1 cellular context compared by ENCODE assay signal in genomic region chr16:87528690-87529579, GRCh38.
TF ChIP-seq lines count a peak whose summit lies in the region.

No MANE protein-coding gene starts in this region.

TF ChIP-seq in HepG2, 621 proteins besides CTCF, POLR2A, EP300 and RAD21 (continued from another document and continues in another):
- no peak for TF ChIP-seq GATA4 (IDR thresholded peaks at IDR 0.05; ENCODE audit: borderline replicate concordance, low read depth)
- no peak for TF ChIP-seq CSRNP2 (CRISPR knock-in tag; conservative IDR thresholded peaks at IDR 0.05; ENCODE audit: low read depth)
- no peak for TF ChIP-seq FOXO4 (CRISPR knock-in tag; conservative IDR thresholded peaks at IDR 0.05)
- no peak for TF ChIP-seq ZNF775 (CRISPR knock-in tag; IDR thresholded peaks at IDR 0.05; ENCODE audit: borderline replicate concordance)
- no peak for TF ChIP-seq SMAD9 (CRISPR knock-in tag; IDR thresholded peaks at IDR 0.05)
- no peak for TF ChIP-seq ZSCAN20 (CRISPR knock-in tag; IDR thresholded peaks at IDR 0.05; ENCODE audit: borderline replicate concordance)
- no peak for TF ChIP-seq ZNF124 (CRISPR knock-in tag; IDR thresholded peaks at IDR 0.05)
- TF ChIP-seq FOSL2 (CRISPR knock-in tag; IDR thresholded peaks at IDR 0.05) = peak; percentile 66
- TF ChIP-seq ZNF235 (CRISPR knock-in tag; IDR thresholded peaks at IDR 0.05; ENCODE audit: borderline replicate concordance) = no peak
- TF ChIP-seq SMARCC2 (IDR thresholded peaks at IDR 0.05) = no peak
- no peak for TF ChIP-seq RARG (CRISPR knock-in tag; IDR thresholded peaks at IDR 0.05; ENCODE audit: low read depth)
- no peak for TF ChIP-seq ZNF780A (CRISPR knock-in tag; IDR thresholded peaks at IDR 0.05)
- 0 out of 2 replicates have a peak, but pooled peaks have one; percentile 33 for TF ChIP-seq ZNF777 (CRISPR knock-in tag; IDR thresholded peaks at IDR 0.05)
- TF ChIP-seq TP53 (CRISPR knock-in tag; conservative IDR thresholded peaks at IDR 0.05) = peak; percentile 69; the same call in 1 of the 2 replicates
- TF ChIP-seq ERF (CRISPR knock-in tag; IDR thresholded peaks at IDR 0.05) = peak; percentile 92
- TF ChIP-seq PCBP1 (IDR thresholded peaks at IDR 0.05; ENCODE audit: borderline replicate concordance, low read depth, low read length) = no peak
- TF ChIP-seq NR2C2 (CRISPR knock-in tag; IDR thresholded peaks at IDR 0.05; ENCODE audit: borderline replicate concordance) = peak; percentile 85
- no peak for TF ChIP-seq HOXA7 (CRISPR knock-in tag; IDR thresholded peaks at IDR 0.05)
- TF ChIP-seq DMAP1 (CRISPR knock-in tag; IDR thresholded peaks at IDR 0.05) = no peak
- peak; percentile 94; the same call in 1 of the 2 replicates for TF ChIP-seq ZNF788 (CRISPR knock-in tag; IDR thresholded peaks at IDR 0.05; ENCODE audit: borderline replicate concordance)
- TF ChIP-seq ZNF17 (CRISPR knock-in tag; IDR thresholded peaks at IDR 0.05) = no peak
- no peak; the same call in 1 of the 2 replicates for TF ChIP-seq REL (CRISPR knock-in tag; conservative IDR thresholded peaks at IDR 0.05)
- 0 out of 2 replicates have a peak, but pooled peaks have one; percentile 58 for TF ChIP-seq MXD4 (CRISPR knock-in tag; IDR thresholded peaks at IDR 0.05)
- TF ChIP-seq HBP1 (CRISPR knock-in tag; IDR thresholded peaks at IDR 0.05; ENCODE audit: low read depth) = no peak
- 0 out of 2 replicates have a peak, but pooled peaks have one; percentile 92 for TF ChIP-seq BRCA1 (CRISPR knock-in tag; IDR thresholded peaks at IDR 0.05)
- TF ChIP-seq ZNF773 (CRISPR knock-in tag; IDR thresholded peaks at IDR 0.05; ENCODE audit: borderline replicate concordance) = no peak
- TF ChIP-seq KMT2B (CRISPR knock-in tag; IDR thresholded peaks at IDR 0.05) = no peak; the same call in 1 of the 2 replicates
- 0 out of 2 replicates have a peak, but pooled peaks have one; percentile 55 for TF ChIP-seq ZNF317 (CRISPR knock-in tag; IDR thresholded peaks at IDR 0.05)
- TF ChIP-seq NFE2 (CRISPR knock-in tag; IDR thresholded peaks at IDR 0.05) = no peak
- peak; percentile 35; the same call in 1 of the 2 replicates for TF ChIP-seq HNRNPUL1 (IDR thresholded peaks at IDR 0.05; ENCODE audit: low read depth, low read length)
- TF ChIP-seq RNF2 (conservative IDR thresholded peaks at IDR 0.05; ENCODE audit: low read depth) = no peak
- TF ChIP-seq IRF9 (CRISPR knock-in tag; IDR thresholded peaks at IDR 0.05; ENCODE audit: borderline replicate concordance) = 0 out of 2 replicates have a peak, but pooled peaks have one; percentile 59
- TF ChIP-seq ATF3 (CRISPR knock-in tag; IDR thresholded peaks at IDR 0.05) = peak; percentile 38; the same call in 1 of the 2 replicates
- peak; percentile 57; the same call in 1 of the 2 replicates for TF ChIP-seq ZNF782 (CRISPR knock-in tag; IDR thresholded peaks at IDR 0.05; ENCODE audit: borderline replicate concordance)
- peak; percentile 76; the same call in 1 of the 2 replicates for TF ChIP-seq ZNF749 (CRISPR knock-in tag; IDR thresholded peaks at IDR 0.05; ENCODE audit: borderline replicate concordance)
- no peak for TF ChIP-seq ZFAT (CRISPR knock-in tag; conservative IDR thresholded peaks at IDR 0.05)
- TF ChIP-seq KIAA2018 (CRISPR knock-in tag; IDR thresholded peaks at IDR 0.05; ENCODE audit: borderline replicate concordance) = no peak
- no peak for TF ChIP-seq KMT2A (CRISPR knock-in tag; IDR thresholded peaks at IDR 0.05)
- peak; percentile 95 for TF ChIP-seq MED1 (CRISPR knock-in tag; IDR thresholded peaks at IDR 0.05)
- no peak for TF ChIP-seq PBX3 (CRISPR knock-in tag; IDR thresholded peaks at IDR 0.05; ENCODE audit: borderline replicate concordance)
- TF ChIP-seq NONO (IDR thresholded peaks at IDR 0.05) = no peak
- peak; percentile 83; the same call in 1 of the 2 replicates for TF ChIP-seq NONO (CRISPR knock-in tag; conservative IDR thresholded peaks at IDR 0.05)
- peak; percentile 70 for TF ChIP-seq NFIC (IDR thresholded peaks at IDR 0.05; ENCODE audit: low read length)
- peak; percentile 90; the same call in 1 of the 2 replicates for TF ChIP-seq SNAPC2 (CRISPR knock-in tag; IDR thresholded peaks at IDR 0.05)
- no peak; the same call in 1 of the 2 replicates for TF ChIP-seq PRMT3 (CRISPR knock-in tag; IDR thresholded peaks at IDR 0.05; ENCODE audit: borderline replicate concordance, low read depth)
- peak; percentile 95 for TF ChIP-seq HMG20A (CRISPR knock-in tag; IDR thresholded peaks at IDR 0.05; ENCODE audit: borderline replicate concordance)
- no peak for TF ChIP-seq NR3C1 (CRISPR knock-in tag; IDR thresholded peaks at IDR 0.05)
- no peak; the same call in 1 of the 2 replicates for TF ChIP-seq ZBTB7A (CRISPR knock-in tag; IDR thresholded peaks at IDR 0.05)
- peak; percentile 77 for TF ChIP-seq MIER2 (CRISPR knock-in tag; IDR thresholded peaks at IDR 0.05)
- peak; percentile 73; the same call in 1 of the 2 replicates for TF ChIP-seq YEATS4 (CRISPR knock-in tag; IDR thresholded peaks at IDR 0.05; ENCODE audit: borderline replicate concordance)
- TF ChIP-seq ZBTB3 (CRISPR knock-in tag; IDR thresholded peaks at IDR 0.05; ENCODE audit: borderline replicate concordance, low read depth) = no peak
- peak; percentile 65; the same call in 1 of the 2 replicates for TF ChIP-seq ZNF280B (CRISPR knock-in tag; IDR thresholded peaks at IDR 0.05; ENCODE audit: borderline replicate concordance)
- no peak for TF ChIP-seq ZNF563 (CRISPR knock-in tag; IDR thresholded peaks at IDR 0.05)
- peak; percentile 98 for TF ChIP-seq FOXO1 (CRISPR knock-in tag; IDR thresholded peaks at IDR 0.05)
